Comparison of ENCODE assay signal across 25 cellular contexts in genomic region chr10:110608087-110608486, GRCh38.
"Had no signal": no experiment of that assay in that cellular context is flagged by ENCODE, and none has a peak within 500 bp of the region (broad histone marks: within the 10 kb centered on the region; RNA-seq: fewer than 3 reads in every experiment).

No MANE protein-coding gene starts in this region.

- H3K9me2 ChIP-seq: SK-N-SH had no signal

- H3K4me2 ChIP-seq: SK-N-SH had no signal

- H3K9ac ChIP-seq: SK-N-SH had no signal

- H3K4me1 ChIP-seq: Peyer's patch had no signal

- H3K9me3 ChIP-seq: MG63, Peyer's patch, SJSA1, SK-N-SH had no signal

- H3K27me3 ChIP-seq: MG63, Peyer's patch, SJSA1 had no signal

- ATAC-seq: PC-3 had no signal

- H3K4me3 ChIP-seq: MG63, Peyer's patch, SJSA1 had no signal

- H3K27ac ChIP-seq: Peyer's patch, SJSA1 had no signal

- DNase-seq: Kasumi-1, MG63, NCI-H1048, NCI-H1092 treated with DMSO at 0.1 percent for 48 hours, NCI-H1694, NCI-H187, NCI-H1930, NCI-H2029 treated with DMSO at 0.1 percent for 48 hours, NCI-H2081 treated with DMSO at 0.1 percent for 48 hours, NCI-H2107, NCI-H2171, NCI-H226, NCI-H510A, NCI-H524, NCI-H526 treated with DMSO at 0.1 percent for 48 hours, NCI-H774, OCI-M1, PC-3, Peyer's patch, Right ventricle myocardium superior, RPMI8226, SHP77 treated with DMSO at 0.1 percent for 48 hours, SK-N-SH, SW 1271 had no signal
